Comparison of ENCODE assay signal across 24 cellular contexts in genomic region chr4:100086766-100087431, GRCh38.
DNase-seq lines count a peak whose midpoint lies in the region; ATAC-seq and TF ChIP-seq lines count a peak whose summit lies in the region.
"Had no signal": no experiment of that assay in that cellular context is flagged by ENCODE, and none has a peak within 500 bp of the region (broad histone marks: within the 10 kb centered on the region; RNA-seq: fewer than 3 reads in every experiment).

No MANE protein-coding gene starts in this region.

- H3K4me1 Mint-ChIP-seq in H9 = peaks cover 11% of the 10 kb centered on the region in 2 experiments
- H3K4me1 Mint-ChIP-seq: activated B cell treated with CpG ODN at 0.5 μM for 24 hours had no signal

- no peaks in the 10 kb centered on the region for H3K79me1 ChIP-seq in H9 (ENCODE audit: insufficient read depth, low read depth, low read length, poor library complexity, severe bottlenecking)

- no peak overlapping the region for H2BK12ac ChIP-seq in H9 (ENCODE audit: insufficient read length, low read depth, low read length)

- TF ChIP-seq CTCF in BJ (IDR thresholded peaks at IDR 0.05; ENCODE audit: insufficient read depth, low read depth, low read length) (no peak), H9 (conservative IDR thresholded peaks at IDR 0.05) (no peak), epithelial cell of esophagus (IDR thresholded peaks at IDR 0.05; ENCODE audit: insufficient read depth, low read depth, low read length, missing control alignments) (no peak)

- H3K56ac ChIP-seq in H9 (ENCODE audit: insufficient read length, low read depth, low read length) = no peak overlapping the region

- POLR2A ChIA-PET in BJ (lab: Charles Lee) = no interaction called here

- no peak overlapping the region for H4K8ac ChIP-seq in H9 (replicated peaks; ENCODE audit: insufficient read length, low read depth, low read length)

- no peak overlapping the region for H3K4me3 ChIP-seq in BJ (ENCODE audit: low read depth, low read length)
- H3K4me3 ChIP-seq in epithelial cell of esophagus (ENCODE audit: low read length) = no peak overlapping the region
- H3K4me3 ChIP-seq: body of pancreas, colonic mucosa, lower lobe of right lung, Peyer's patch, SK-N-MC, testis had no signal

- no peak overlapping the region; a peak in 1 of 5 replicates for H3K4me3 Mint-ChIP-seq in H9
- H3K4me3 Mint-ChIP-seq: activated B cell treated with CpG ODN at 0.5 μM for 24 hours; activated CD8-positive, alpha-beta T cell treated with anti-CD3 and anti-CD28 coated beads, Interleukin-2, amount 10 ng/mL, durations not matched to agents 7 days and 5 days; activated naive CD8-positive, alpha-beta T cell; activated T-cell treated with anti-CD3 and anti-CD28 coated beads, Interleukin-2, amount 50 U/mL, for 24 hours; T-helper 2 cell treated with Interferon-gamma antibody and Interleukin-4, amounts not matched to agents 5 μg/mL and 100 μg/mL, for 36 hours had no signal

- H2BK120ac ChIP-seq in H9 (ENCODE audit: low read depth, low read length, poor library complexity, severe bottlenecking) = no peak overlapping the region

- H3K27me3 ChIP-seq in BJ (ENCODE audit: control insufficient read depth, insufficient read depth, low read length) (no peaks in the 10 kb centered on the region), H9 (ENCODE audit: insufficient read depth, low read length) (no peaks in the 10 kb centered on the region)
- H3K27me3 ChIP-seq: body of pancreas, colonic mucosa, Peyer's patch, testis had no signal

- no peak overlapping the region for H4K91ac ChIP-seq in H9 (ENCODE audit: insufficient read length, low read depth, low read length)

- H3K36me3 ChIP-seq in BJ (ENCODE audit: control insufficient read depth, insufficient read depth, low read length) = no peaks in the 10 kb centered on the region
- H3K36me3 ChIP-seq: colonic mucosa, lower lobe of right lung, Peyer's patch had no signal

- H3K14ac ChIP-seq in H9 (ENCODE audit: insufficient read depth, low read length) = no peak overlapping the region

- H2BK5ac ChIP-seq in H9 (ENCODE audit: insufficient read length, low read length) = no peak overlapping the region

- ATAC-seq in HG03432 (IDR thresholded peaks at IDR 0.05; ENCODE audit: unreplicated experiment) (no peak), GM21825 (IDR thresholded peaks at IDR 0.05; ENCODE audit: unreplicated experiment) (no peak)
- ATAC-seq: activated CD8-positive, alpha-beta T cell treated with anti-CD3 and anti-CD28 coated beads, Interleukin-2, amount 10 ng/mL, durations not matched to agents 7 days and 5 days had no signal

- H3T11ph ChIP-seq in H9 (ENCODE audit: low read length) = no peak overlapping the region

- H3K9me3 ChIP-seq in H9 (ENCODE audit: control insufficient read depth, low read depth, low read length) = no peaks in the 10 kb centered on the region
- H3K9me3 ChIP-seq: body of pancreas, colonic mucosa, lower lobe of right lung, Peyer's patch, testis had no signal

- no peaks in the 10 kb centered on the region for H3K79me2 ChIP-seq in H9 (ENCODE audit: insufficient read depth, low read length)

- peaks cover 7% of the 10 kb centered on the region; the same call in 1 of the 2 replicates for H3K4me1 ChIP-seq in H9 (ENCODE audit: insufficient read depth, low read length)
- H3K4me1 ChIP-seq: body of pancreas, colonic mucosa, lower lobe of right lung, Peyer's patch, testis had no signal

- no CpG with 5 or more reads among the region's 6 CpGs for WGBS in H9 (ENCODE audit: extremely low coverage, insufficient read length, low lambda C conversion rate)

- H3K23me2 ChIP-seq in H9 (ENCODE audit: insufficient read length, low read depth, low read length, poor library complexity, severe bottlenecking) = no peaks in the 10 kb centered on the region

- H3K4ac ChIP-seq in H9 (ENCODE audit: low read depth, low read length) = no peak overlapping the region

- no peak overlapping the region for H3K4me2 ChIP-seq in H9 (ENCODE audit: insufficient read depth, insufficient read length, low read length)

- H4K20me1 ChIP-seq in H9 (ENCODE audit: control insufficient read depth, insufficient read depth, insufficient read length) = no peaks in the 10 kb centered on the region

- peak overlapping the region in 1 of 3 experiments; percentile 1; a peak in 2 of 7 replicates for H3K27ac Mint-ChIP-seq in H9
- H3K27ac Mint-ChIP-seq: activated B cell treated with CpG ODN at 0.5 μM for 24 hours; activated CD8-positive, alpha-beta T cell treated with anti-CD3 and anti-CD28 coated beads, Interleukin-2, amount 10 ng/mL, durations not matched to agents 7 days and 5 days; activated naive CD8-positive, alpha-beta T cell; activated T-cell treated with anti-CD3 and anti-CD28 coated beads, Interleukin-2, amount 50 U/mL, for 24 hours; T-helper 2 cell treated with Interferon-gamma antibody and Interleukin-4, amounts not matched to agents 5 μg/mL and 100 μg/mL, for 36 hours had no signal

- DNase-seq in BJ (ENCODE audit: low read depth) (peak; percentile 89), H9 (peak; percentile 45), epithelial cell of esophagus (ENCODE audit: low read depth) (peak; percentile 45), iPS-NIHi7 (ENCODE audit: extremely low spot score) (peak; percentile 22), NCI-H2029 treated with DMSO at 0.1 percent for 48 hours (lab: John Stamatoyannopoulos, UW) (no peak), DMS53 (lab: John Stamatoyannopoulos, UW) (no peak)
- DNase-seq: activated B cell treated with CpG ODN at 0.5 μM for 24 hours; activated CD8-positive, alpha-beta T cell treated with anti-CD3 and anti-CD28 coated beads, Interleukin-2, amount 10 ng/mL, durations not matched to agents 7 days and 5 days; activated T-cell treated with anti-CD3 and anti-CD28 coated beads, Interleukin-2, amount 50 U/mL, for 24 hours; AML-193; body of pancreas; colonic mucosa; EL; foreskin melanocyte; lower lobe of right lung; NCI-H1694 treated with DMSO at 0.1 percent for 48 hours; NCI-H226; Peyer's patch; testis had no signal

- peaks cover 10 to 18% of the 10 kb centered on the region in 2 experiments; a peak in 4 of 5 replicates for H3K9me3 Mint-ChIP-seq in H9
- H3K9me3 Mint-ChIP-seq: activated B cell treated with CpG ODN at 0.5 μM for 24 hours; activated T-cell treated with anti-CD3 and anti-CD28 coated beads, Interleukin-2, amount 50 U/mL, for 24 hours had no signal

- H2AFZ ChIP-seq in H9 (ENCODE audit: low read length) = no peak overlapping the region

- CTCF ChIA-PET in BJ (lab: Yijun Ruan, JAX) = interaction anchor here (0.7 kb wide), 1 partner anchor 247 kb away, joined by 3 read pairs; no protein-coding TSS in a partner anchor

- H3K23ac ChIP-seq in H9 (ENCODE audit: insufficient read length, low read depth, low read length) = no peak overlapping the region

- H2BK20ac ChIP-seq in H9 (ENCODE audit: low read depth, low read length, poor library complexity, severe bottlenecking) = no peak overlapping the region

- no peak overlapping the region for H4K5ac ChIP-seq in H9 (ENCODE audit: insufficient read length, low read depth, low read length)

- H2AK5ac ChIP-seq in H9 (ENCODE audit: insufficient read length, low read length) = no peak overlapping the region

- no peak overlapping the region for H2BK15ac ChIP-seq in H9 (ENCODE audit: low read depth, low read length)

- H3K9ac ChIP-seq in H9 (ENCODE audit: extremely low read depth, insufficient read length, low read length) = no peak overlapping the region

- no peak overlapping the region for H3K27ac ChIP-seq in H9 (ENCODE audit: insufficient read length, low read depth, low read length)
- H3K27ac ChIP-seq: body of pancreas, colonic mucosa, lower lobe of right lung, Peyer's patch, SK-N-MC, testis had no signal

- peaks cover 3 to 13% (median 10%) of the 10 kb centered on the region in 3 experiments; a peak in 5 of 7 replicates for H3K36me3 Mint-ChIP-seq in H9 (ENCODE audit: insufficient read depth in 1 of 3, low read depth in 3 of 3)
- H3K36me3 Mint-ChIP-seq: activated naive CD8-positive, alpha-beta T cell had no signal

- no peaks in the 10 kb centered on the region; the same call in 1 of the 2 replicates for H3K27me3 Mint-ChIP-seq in H9 (ENCODE audit: low read depth)
- H3K27me3 Mint-ChIP-seq: activated B cell treated with CpG ODN at 0.5 μM for 24 hours; activated naive CD8-positive, alpha-beta T cell; activated T-cell treated with anti-CD3 and anti-CD28 coated beads, Interleukin-2, amount 50 U/mL, for 24 hours had no signal

- H3K18ac ChIP-seq in H9 (ENCODE audit: insufficient read length, low read depth, low read length) = no peak overlapping the region

Comparison
In these comparisons a context has a peak if more than half of its experiments do, and no peak if none do; other contexts are left out.
1. DNase-seq: peak in BJ (single experiment), H9 (single experiment), epithelial cell of esophagus (single experiment) and iPS-NIHi7 (single experiment); none in NCI-H2029 treated with DMSO at 0.1 percent for 48 hours (single experiment) and DMS53 (single experiment).